Comparison of ENCODE assay signal across 9 cellular contexts in genomic region chr16:19883296-19883951, GRCh38. TPM values are rescaled to one million over a fixed set of nuclear protein-coding genes. Genes with fewer than 3 reads are reported as not detected.
DNase-seq lines count a peak whose midpoint lies in the region; TF ChIP-seq lines count a peak whose summit lies in the region.
"Had no signal": no experiment of that assay in that cellular context is flagged by ENCODE, and none has a peak within 500 bp of the region (broad histone marks: within the 10 kb centered on the region; RNA-seq: fewer than 3 reads in every experiment).

No MANE protein-coding gene starts in this region.

- H3K27ac Mint-ChIP-seq in activated naive CD4-positive, alpha-beta T cell treated with anti-CD3 and anti-CD28 coated beads for 36 hours, result no peak overlapping the region

- CTCF ChIA-PET in activated naive CD4-positive, alpha-beta T cell treated with anti-CD3 and anti-CD28 coated beads for 36 hours (lab: Charles Lee), result interaction anchor here (0.9 to 4.3 kb wide), 3 partner anchors 282 to 299 kb away, joined by 3 to 54 read pairs (median 3); no protein-coding TSS in a partner anchor
- CTCF ChIA-PET in HEK293T (lab: Yijun Ruan, JAX), result interaction anchor here (1.4 kb wide), 1 partner anchor 282 kb away, joined by 5 read pairs; no protein-coding TSS in a partner anchor

- intact Hi-C loops in activated naive CD4-positive, alpha-beta T cell treated with anti-CD3 and anti-CD28 coated beads for 36 hours (cut with micrococcal nuclease), result no loop called here

- H3K4me3 ChIP-seq in iPS-18c (ENCODE audit: insufficient read depth, low read depth, low read length), result peak overlapping the region; percentile 84
- peak overlapping the region; percentile 35 to 56 (median 50) for H3K4me3 ChIP-seq in skin epidermis

- H3K36me3 Mint-ChIP-seq in activated naive CD4-positive, alpha-beta T cell treated with anti-CD3 and anti-CD28 coated beads for 36 hours (ENCODE audit: low read depth), result no peaks in the 10 kb centered on the region

- H3K4me1 Mint-ChIP-seq in activated naive CD4-positive, alpha-beta T cell treated with anti-CD3 and anti-CD28 coated beads for 36 hours (ENCODE audit: low read depth), result peaks cover 19% of the 10 kb centered on the region

- H3K27ac ChIP-seq in angular gyrus (ENCODE audit: low read depth, low read length) (peak overlapping the region; percentile 99), skin epidermis (peak overlapping the region in 16 of 21 experiments; percentile 4 to 76 (median 57))
- H3K27ac ChIP-seq: VCaP had no signal

- H3K9me3 Mint-ChIP-seq in activated naive CD4-positive, alpha-beta T cell treated with anti-CD3 and anti-CD28 coated beads for 36 hours, result no peaks in the 10 kb centered on the region

- H3K9me3 ChIP-seq in iPS-18c (ENCODE audit: control insufficient read depth, insufficient read depth, low read length), result peaks cover 2% of the 10 kb centered on the region

- H3K4me3 Mint-ChIP-seq in activated naive CD4-positive, alpha-beta T cell treated with anti-CD3 and anti-CD28 coated beads for 36 hours, result peak overlapping the region; percentile 63

- peaks cover 21% of the 10 kb centered on the region for H3K27me3 Mint-ChIP-seq in activated naive CD4-positive, alpha-beta T cell treated with anti-CD3 and anti-CD28 coated beads for 36 hours (ENCODE audit: low read depth)

- no peak for DNase-seq in activated naive CD4-positive, alpha-beta T cell treated with anti-CD3 and anti-CD28 coated beads for 36 hours
- DNase-seq in activated naive CD4-positive, alpha-beta T cell (lab: John Stamatoyannopoulos, UW), result no peak
- DNase-seq in HEK293T (ENCODE audit: extremely low spot score) (no peak), GM19238 (ENCODE audit: insufficient read length, low spot score) (no peak)
- DNase-seq in activated CD4-positive, CD25-positive, alpha-beta regulatory T cell (lab: John Stamatoyannopoulos, UW), result no peak

- POLR2A ChIA-PET in HEK293T (lab: Yijun Ruan, JAX), result interaction anchor here (1.5 to 1.7 kb wide), 2 partner anchors 13 to 165 kb away, joined by 4 to 6 read pairs; partner anchors contain the start of genes IQCK and KNOP1

TF ChIP-seq in HEK293T, 16 proteins besides CTCF, POLR2A, EP300 and RAD21:
- TF ChIP-seq FOXM1 (IDR thresholded peaks at IDR 0.05; ENCODE audit: borderline replicate concordance), result no peak
- TF ChIP-seq SP1 (IDR thresholded peaks at IDR 0.05), result no peak
- no peak for TF ChIP-seq SUZ12 (IDR thresholded peaks at IDR 0.05)
- no peak for TF ChIP-seq LEF1 (IDR thresholded peaks at IDR 0.05; ENCODE audit: borderline replicate concordance)
- no peak for TF ChIP-seq TARDBP (IDR thresholded peaks at IDR 0.05)
- no peak for TF ChIP-seq HDGF (IDR thresholded peaks at IDR 0.05; ENCODE audit: borderline replicate concordance)
- no peak for TF ChIP-seq FOXK2 (IDR thresholded peaks at IDR 0.05)
- TF ChIP-seq ARNT (IDR thresholded peaks at IDR 0.05), result no peak

RNA-seq across cellular contexts. Expression of gene GPRC5B, which starts 1.2 kb away (rescaled TPM):
- total RNA-seq in activated naive CD4-positive, alpha-beta T cell treated with anti-CD3 and anti-CD28 coated beads for 36 hours, result under 1 TPM; 0.22 to 0.55 TPM
